In the genomic region with DNA sequence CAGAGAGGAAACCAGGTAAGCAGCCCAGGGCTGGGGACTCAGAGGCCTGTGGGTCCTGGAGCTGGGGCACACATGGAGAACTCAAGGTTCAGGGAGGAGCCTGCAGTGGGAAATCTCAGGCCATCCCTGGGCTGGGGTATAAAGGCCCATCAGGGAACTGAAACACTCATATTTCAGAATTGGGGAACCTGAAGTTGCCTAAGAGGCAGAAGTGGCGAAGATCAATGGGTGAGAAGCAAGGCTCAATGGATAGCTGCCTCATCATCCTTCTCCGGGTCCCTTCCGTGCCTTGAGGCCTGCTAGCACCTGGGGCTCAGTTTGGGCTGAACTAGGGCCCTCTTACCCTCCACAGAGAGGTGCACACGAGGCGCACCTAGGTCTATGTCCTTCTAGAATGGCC, we compare ENCODE assay signal across 19 cellular contexts.
"Had no signal": no experiment of that assay in that cellular context is flagged by ENCODE, and none has a peak within 500 bp of the region (broad histone marks: within the 10 kb centered on the region; RNA-seq: fewer than 3 reads in every experiment).

No MANE protein-coding gene starts in this region.

- H3K27me3 Mint-ChIP-seq: natural killer cell treated with Interleukin-12 subunit alpha and Interleukin-12 subunit beta and Interleukin-15 and Interleukin-18, amount 100 ng/mL, for 72 hours; progenitor cell of endocrine pancreas; stimulated activated memory B cell treated with anti-CD40 and anti-IgM and Interleukin-4, amounts not matched to agents 10 μg/mL and 1 μg/mL and 100 μg/mL, for 72 hours; stimulated activated naive CD8-positive, alpha-beta T cell treated with anti-CD3 and anti-CD28 coated beads, Interleukin-15, amount 100 ng/mL, for 72 hours had no signal

- H3K36me3 Mint-ChIP-seq: naive thymus-derived CD4-positive, alpha-beta T cell; natural killer cell treated with Interleukin-12 subunit alpha and Interleukin-12 subunit beta and Interleukin-15 and Interleukin-18, amount 100 ng/mL, for 72 hours; stimulated activated memory B cell treated with anti-CD40 and anti-IgM and Interleukin-4, amounts not matched to agents 10 μg/mL and 1 μg/mL and 100 μg/mL, for 72 hours had no signal

- H3K27ac Mint-ChIP-seq: naive thymus-derived CD4-positive, alpha-beta T cell; natural killer cell treated with Interleukin-12 subunit alpha and Interleukin-12 subunit beta and Interleukin-15 and Interleukin-18, amount 100 ng/mL, for 72 hours; progenitor cell of endocrine pancreas; stimulated activated memory B cell treated with anti-CD40 and anti-IgM and Interleukin-4, amounts not matched to agents 10 μg/mL and 1 μg/mL and 100 μg/mL, for 72 hours; stimulated activated naive CD8-positive, alpha-beta T cell treated with anti-CD3 and anti-CD28 coated beads, Interleukin-15, amount 100 ng/mL, for 72 hours had no signal

- H3K9me3 Mint-ChIP-seq: natural killer cell treated with Interleukin-12 subunit alpha and Interleukin-12 subunit beta and Interleukin-15 and Interleukin-18, amount 100 ng/mL, for 72 hours; stimulated activated memory B cell treated with anti-CD40 and anti-IgM and Interleukin-4, amounts not matched to agents 10 μg/mL and 1 μg/mL and 100 μg/mL, for 72 hours; stimulated activated naive CD8-positive, alpha-beta T cell treated with anti-CD3 and anti-CD28 coated beads, Interleukin-15, amount 100 ng/mL, for 72 hours had no signal

- ATAC-seq: mucosa of descending colon; naive thymus-derived CD4-positive, alpha-beta T cell; natural killer cell treated with Interleukin-12 subunit alpha and Interleukin-12 subunit beta and Interleukin-15 and Interleukin-18, amount 100 ng/mL, for 72 hours; right lobe of liver; stimulated activated memory B cell treated with anti-CD40 and anti-IgM and Interleukin-4, amounts not matched to agents 10 μg/mL and 1 μg/mL and 100 μg/mL, for 72 hours; stimulated activated naive CD8-positive, alpha-beta T cell treated with anti-CD3 and anti-CD28 coated beads, Interleukin-15, amount 100 ng/mL, for 72 hours had no signal

- DNase-seq: islet precursor cell; left ventricle myocardium inferior; mesendoderm; midbrain; mucosa of descending colon; naive thymus-derived CD4-positive, alpha-beta T cell; ovary; right lobe of liver; stimulated activated CD4-positive, alpha-beta T cell treated with anti-CD3 and anti-CD28 coated beads, Interleukin-1b, Interleukin-23, amount 100 ng/mL, for 48 hours; stimulated activated CD4-positive, alpha-beta T cell treated with anti-CD3 and anti-CD28 coated beads, Interleukin-2, amount 100 ng/mL, for 48 hours; stimulated activated CD4-positive, alpha-beta T cell treated with anti-CD3 and anti-CD28 coated beads, Interleukin-4, amount 100 ng/mL, for 4 hours; stimulated activated CD8-positive, alpha-beta memory T cell treated with anti-CD3 and anti-CD28 coated beads, Interleukin-4, amount 100 ng/mL, for 48 hours; stimulated activated naive CD4-positive, alpha-beta T cell treated with Interleukin-2 at 50 U/mL for 16 hours; stimulated activated naive CD8-positive, alpha-beta T cell treated with anti-CD3 and anti-CD28 coated beads, Interleukin-15, amount 100 ng/mL, for 72 hours; transverse colon; upper lobe of left lung had no signal

- H3K4me1 Mint-ChIP-seq: stimulated activated memory B cell treated with anti-CD40 and anti-IgM and Interleukin-4, amounts not matched to agents 10 μg/mL and 1 μg/mL and 100 μg/mL, for 72 hours; stimulated activated naive CD8-positive, alpha-beta T cell treated with anti-CD3 and anti-CD28 coated beads, Interleukin-15, amount 100 ng/mL, for 72 hours had no signal

- H3K4me3 Mint-ChIP-seq: naive thymus-derived CD4-positive, alpha-beta T cell; natural killer cell treated with Interleukin-12 subunit alpha and Interleukin-12 subunit beta and Interleukin-15 and Interleukin-18, amount 100 ng/mL, for 72 hours; stimulated activated memory B cell treated with anti-CD40 and anti-IgM and Interleukin-4, amounts not matched to agents 10 μg/mL and 1 μg/mL and 100 μg/mL, for 72 hours; stimulated activated naive CD8-positive, alpha-beta T cell treated with anti-CD3 and anti-CD28 coated beads, Interleukin-15, amount 100 ng/mL, for 72 hours had no signal
